13 cellular contexts compared by ENCODE assay signal in the genomic region with DNA sequence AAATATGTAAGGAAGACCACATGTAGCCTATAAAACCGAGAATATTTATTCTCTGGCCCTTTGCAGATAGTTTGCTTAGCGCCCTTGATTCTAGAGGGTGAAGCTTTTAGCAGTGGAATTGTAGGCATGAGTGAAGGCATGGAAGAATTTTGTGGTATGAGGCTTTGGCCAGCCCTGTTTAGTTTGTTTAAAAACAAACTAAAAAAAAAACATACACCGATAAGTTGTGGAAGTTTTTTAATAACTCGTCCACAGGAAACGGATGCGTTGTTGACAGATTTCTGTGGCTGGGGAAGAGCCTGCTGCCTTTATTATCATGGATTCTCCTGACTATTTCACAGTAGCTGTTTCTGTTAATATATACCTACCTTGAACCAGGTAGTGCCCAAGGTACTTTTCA.
"Had no signal": no experiment of that assay in that cellular context is flagged by ENCODE, and none has a peak within 500 bp of the region (broad histone marks: within the 10 kb centered on the region; RNA-seq: fewer than 3 reads in every experiment).

No MANE protein-coding gene starts in this region.

- H3K4me1 ChIP-seq: gastrocnemius medialis had no signal

- H3K27me3 ChIP-seq: gastrocnemius medialis, sigmoid colon, vagina had no signal

- H3K4me3 ChIP-seq: gastrocnemius medialis, sigmoid colon, vagina had no signal

- DNase-seq: activated CD4-positive, alpha-beta T cell treated with anti-CD3 and anti-CD28 coated beads, Interleukin-2, amount 50 U/mL, for 4 hours; activated gamma-delta T cell treated with Interleukin-2 at 50 U/mL for 16 hours; amniotic stem cell; effector memory CD8-positive, alpha-beta T cell; gastrocnemius medialis; head of caudate nucleus; immature natural killer cell; stimulated activated naive B cell treated with anti-CD40 and anti-IgM and Interleukin-4, amounts not matched to agents 10 μg/mL and 1 μg/mL and 100 μg/mL, for 72 hours; T-helper 17 cell had no signal

- H3K27ac ChIP-seq: gastrocnemius medialis had no signal

- ATAC-seq: activated naive CD4-positive, alpha-beta T cell treated with anti-CD3 and anti-CD28 coated beads, Interleukin-2, amount 50 U/mL, for 72 hours; effector memory CD8-positive, alpha-beta T cell; gastrocnemius medialis; natural killer cell treated with Interleukin-12 subunit alpha and Interleukin-12 subunit beta and Interleukin-15 and Interleukin-18, amount 100 ng/mL, for 72 hours; stimulated activated naive B cell treated with anti-CD40 and anti-IgM and Interleukin-4, amounts not matched to agents 10 μg/mL and 1 μg/mL and 100 μg/mL, for 72 hours; T-helper 17 cell had no signal

- H3K9me3 ChIP-seq: gastrocnemius medialis, sigmoid colon, vagina had no signal

- H3K36me3 ChIP-seq: gastrocnemius medialis, sigmoid colon, vagina had no signal
